Comparison of ENCODE assay signal across 19 cellular contexts in genomic region chr10:51369903-51370302, GRCh38.
A peak's percentile ranks its signal among the peaks of the same experiment; 100 is the strongest.
DNase-seq lines count a peak whose midpoint lies in the region; ATAC-seq and TF ChIP-seq lines count a peak whose summit lies in the region.
"Had no signal": no experiment of that assay in that cellular context is flagged by ENCODE, and none has a peak within 500 bp of the region (broad histone marks: within the 10 kb centered on the region; RNA-seq: fewer than 3 reads in every experiment).

No MANE protein-coding gene starts in this region.

- H3K9me3 Mint-ChIP-seq in naive thymus-derived CD8-positive, alpha-beta T cell, result peaks cover 0 to 3% (median 0%) of the 10 kb centered on the region in 9 donors
- H3K9me3 Mint-ChIP-seq: activated naive CD8-positive, alpha-beta T cell treated with anti-CD3 and anti-CD28 coated beads, Interleukin-2, amount 50 U/mL, for 24 hours; stimulated activated naive CD8-positive, alpha-beta T cell treated with anti-CD3 and anti-CD28 coated beads, Interleukin-15, Interleukin-2, amounts not matched to agents 100 ng/mL and 50 ng/mL, for 24 hours had no signal

- no peak overlapping the region for H3K27ac Mint-ChIP-seq in naive thymus-derived CD8-positive, alpha-beta T cell
- H3K27ac Mint-ChIP-seq: activated naive CD8-positive, alpha-beta T cell treated with anti-CD3 and anti-CD28 coated beads, Interleukin-2, amount 50 U/mL, for 24 hours; memory B cell; stimulated activated naive CD8-positive, alpha-beta T cell treated with anti-CD3 and anti-CD28 coated beads, Interleukin-15, Interleukin-2, amounts not matched to agents 100 ng/mL and 50 ng/mL, for 24 hours had no signal

- TF ChIP-seq CTCF in choroid plexus epithelial cell (conservative IDR thresholded peaks at IDR 0.05; ENCODE audit: low read depth, low read length), result no peak

- H3K4me3 ChIP-seq in choroid plexus epithelial cell (ENCODE audit: low read depth, low read length), result no peak overlapping the region
- H3K4me3 ChIP-seq: esophagus squamous epithelium, skin epidermis had no signal

- H3K4me1 Mint-ChIP-seq in naive thymus-derived CD8-positive, alpha-beta T cell, result no peaks in the 10 kb centered on the region
- H3K4me1 Mint-ChIP-seq: activated naive CD8-positive, alpha-beta T cell treated with anti-CD3 and anti-CD28 coated beads, Interleukin-2, amount 50 U/mL, for 24 hours; memory B cell had no signal

- DNase-seq in AG20443 (ENCODE audit: low spot score), result peak; percentile 72
- peak; percentile 62 for DNase-seq in M059J (ENCODE audit: low read depth)
- peak; percentile 60 for DNase-seq in choroid plexus epithelial cell (ENCODE audit: low read depth)
- DNase-seq in kidney tubule cell (ENCODE audit: low spot score), result peak; percentile 57
- no peak for DNase-seq in NCI-H69 (lab: John Stamatoyannopoulos, UW)
- DNase-seq in NCI-H1436 treated with DMSO at 0.1 percent for 48 hours (lab: John Stamatoyannopoulos, UW), result no peak
- DNase-seq in naive thymus-derived CD8-positive, alpha-beta T cell, result no peak
- no peak for DNase-seq in HuH-7 (ENCODE audit: low spot score)
- DNase-seq: activated CD4-positive, alpha-beta T cell treated with anti-CD3 and anti-CD28 coated beads for 1 hour; activated naive CD8-positive, alpha-beta T cell treated with anti-CD3 and anti-CD28 coated beads, Interleukin-2, amount 50 U/mL, for 24 hours; Calu3; esophagus squamous epithelium; NCI-H2107; NCI-H82; occipital lobe; T-helper 2 cell had no signal

- peaks cover 0 to 11% (median 3%) of the 10 kb centered on the region in 5 donors for H3K27me3 Mint-ChIP-seq in naive thymus-derived CD8-positive, alpha-beta T cell
- H3K27me3 Mint-ChIP-seq: stimulated activated naive CD8-positive, alpha-beta T cell treated with anti-CD3 and anti-CD28 coated beads, Interleukin-15, Interleukin-2, amounts not matched to agents 100 ng/mL and 50 ng/mL, for 24 hours had no signal

- H3K36me3 Mint-ChIP-seq in naive thymus-derived CD8-positive, alpha-beta T cell, result no peaks in the 10 kb centered on the region
- H3K36me3 Mint-ChIP-seq: memory B cell had no signal

- POLR2A ChIA-PET in naive thymus-derived CD8-positive, alpha-beta T cell (lab: Charles Lee), result no interaction called here

- no peak overlapping the region for H3K4me3 Mint-ChIP-seq in naive thymus-derived CD8-positive, alpha-beta T cell
- H3K4me3 Mint-ChIP-seq: activated naive CD8-positive, alpha-beta T cell treated with anti-CD3 and anti-CD28 coated beads, Interleukin-2, amount 50 U/mL, for 24 hours; memory B cell; stimulated activated naive CD8-positive, alpha-beta T cell treated with anti-CD3 and anti-CD28 coated beads, Interleukin-15, Interleukin-2, amounts not matched to agents 100 ng/mL and 50 ng/mL, for 24 hours had no signal

- ATAC-seq in naive thymus-derived CD8-positive, alpha-beta T cell, result no peak
- ATAC-seq: activated naive CD8-positive, alpha-beta T cell treated with anti-CD3 and anti-CD28 coated beads, Interleukin-2, amount 50 U/mL, for 24 hours had no signal

Comparison
In these comparisons a context has a peak if more than half of its experiments do, and no peak if none do; other contexts are left out.
1. DNase-seq: peak in AG20443 (single experiment), M059J (single experiment), choroid plexus epithelial cell (single experiment) and kidney tubule cell (single experiment); none in NCI-H69 (single experiment), NCI-H1436 treated with DMSO at 0.1 percent for 48 hours (single experiment), naive thymus-derived CD8-positive, alpha-beta T cell (0 of 10) and HuH-7 (single experiment).